Comparison of ENCODE assay signal across 22 cellular contexts in genomic region chr11:20563871-20564270, GRCh38.
"Had no signal": no experiment of that assay in that cellular context is flagged by ENCODE, and none has a peak within 500 bp of the region (broad histone marks: within the 10 kb centered on the region; RNA-seq: fewer than 3 reads in every experiment).

No MANE protein-coding gene starts in this region.

- ATAC-seq: activated CD8-positive, alpha-beta T cell treated with anti-CD3 and anti-CD28 coated beads, Interleukin-2, amount 10 ng/mL, durations not matched to agents 7 days and 5 days; K562; T-helper 17 cell; WTC11 had no signal

- DNase-seq: activated CD4-positive, alpha-beta T cell treated with anti-CD3 and anti-CD28 coated beads for 48 hours; activated CD4-positive, alpha-beta T cell treated with anti-CD3 and anti-CD28 coated beads, Interleukin-2, amount 50 U/mL, for 4 hours; activated CD4-positive, CD25-positive, alpha-beta regulatory T cell treated with anti-CD3 and anti-CD28 coated beads, Interleukin-2, amount 50 U/mL, for 72 hours; activated CD8-positive, alpha-beta memory T cell treated with anti-CD3 and anti-CD28 coated beads, Interleukin-2, amount 50 U/mL, for 48 hours; activated CD8-positive, alpha-beta T cell treated with anti-CD3 and anti-CD28 coated beads, Interleukin-2, amount 10 ng/mL, durations not matched to agents 7 days and 5 days; activated naive CD4-positive, alpha-beta T cell treated with anti-CD3 and anti-CD28 coated beads, Interleukin-2, amount 50 U/mL, for 16 hours; activated naive CD8-positive, alpha-beta T cell treated with anti-CD3 and anti-CD28 coated beads, Interleukin-2, amount 10 ng/mL, durations not matched to agents 7 days and 5 days; activated T-cell treated with anti-CD3 and anti-CD28 coated beads, Interleukin-2, amount 50 U/mL, for 1 hour; adrenal gland; cerebellar nuclear complex; Kasumi-1; NCI-H1105 treated with DMSO at 0.1 percent for 48 hours; NCI-H1436 treated with DMSO at 0.1 percent for 48 hours; NCI-H1930; NCI-H226; NCI-H510A treated with DMSO at 0.1 percent for 48 hours; NCI-H69; SIG-M5; T-helper 17 cell; T1000 had no signal

- H3K27ac ChIP-seq: adrenal gland had no signal

- H3K9me3 ChIP-seq: adrenal gland had no signal

- H3K27me3 ChIP-seq: adrenal gland had no signal

- H3K4me3 ChIP-seq: adrenal gland, K562 had no signal

- H3K36me3 ChIP-seq: adrenal gland had no signal
